In the genomic region with DNA sequence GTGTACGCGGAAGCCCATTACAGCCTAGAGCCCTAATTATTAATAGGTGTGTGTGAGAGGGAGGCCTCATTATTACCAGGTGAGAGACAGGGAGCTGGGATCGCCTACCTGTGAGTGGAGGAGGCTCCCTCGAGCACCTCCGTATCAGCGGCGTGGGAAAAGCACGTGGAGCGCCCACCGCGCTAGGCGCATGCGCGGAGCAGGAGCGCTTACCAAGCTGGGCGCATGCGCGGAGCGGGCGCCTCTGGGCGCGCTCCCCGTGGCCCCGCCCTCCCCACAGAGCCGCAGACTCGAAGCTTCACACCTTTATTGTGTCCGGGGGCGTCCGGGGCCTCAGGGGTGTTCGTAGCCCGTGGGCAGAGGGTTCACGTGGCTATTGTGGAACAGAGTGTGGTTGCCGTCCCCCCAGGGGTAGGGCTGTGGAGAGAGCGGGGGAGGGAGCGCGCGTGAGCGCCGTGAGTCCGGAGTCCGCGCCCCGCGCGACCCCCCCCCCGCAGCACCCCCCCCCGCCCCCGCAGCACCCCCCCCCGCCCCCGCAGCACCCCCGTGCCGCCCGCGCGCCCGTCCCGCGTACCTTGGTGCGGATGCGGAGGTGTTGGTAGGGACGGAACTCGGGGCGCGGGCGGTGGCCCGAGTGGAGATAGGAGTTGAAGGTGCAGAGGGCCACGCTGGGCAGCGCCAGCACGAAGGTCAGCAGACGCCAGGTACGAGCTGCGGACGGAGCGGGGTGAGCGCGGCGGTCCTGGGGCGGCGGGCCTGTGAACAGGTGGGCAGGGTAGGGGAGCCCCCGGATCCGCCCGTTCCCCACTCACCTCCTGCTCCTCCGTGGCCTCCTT, we compare ENCODE assay signal across 8 cellular contexts. TPM values are rescaled to one million over a fixed set of nuclear protein-coding genes. Genes with fewer than 3 reads are reported as not detected.
DNase-seq lines count a peak whose midpoint lies in the region.

No MANE protein-coding gene starts in this region.

- no peak overlapping the region for H3K4me3 ChIP-seq in HAP-1

- in situ Hi-C loops in HAP-1 (cut with MboI; ENCODE audit: low sequenced_read_pairs): no loop called here

- H3K4me1 ChIP-seq in HAP-1: no peaks in the 10 kb centered on the region

- DNase-seq in EL: peak; percentile 9
- peak; percentile 33 to 51 for DNase-seq in activated CD4-positive, alpha-beta T cell treated with anti-CD3 and anti-CD28 coated beads, Interleukin-2, amount 50 U/mL, for 24 hours (ENCODE audit: low read depth in 1 of 2, low spot score in 1 of 2)
- DNase-seq in dermis blood vessel endothelial cell: peak; percentile 26
- peak; percentile 55 for DNase-seq in midbrain (lab: John Stamatoyannopoulos, UW)
- peak; percentile 43 to 47 for DNase-seq in stimulated activated CD8-positive, alpha-beta memory T cell treated with anti-CD3 and anti-CD28 coated beads, Interleukin-2, amount 100 ng/mL, for 48 hours (ENCODE audit: low read depth in 2 of 2)
- DNase-seq in NCI-H524 (lab: John Stamatoyannopoulos, UW): no peak
- no peak for DNase-seq in HAP-1 (ENCODE audit: low spot score in 2 of 2)
- DNase-seq in AML-193 (lab: John Stamatoyannopoulos, UW): no peak

- H3K9me3 ChIP-seq in HAP-1: no peaks in the 10 kb centered on the region

- no peaks in the 10 kb centered on the region for H3K36me3 ChIP-seq in HAP-1 (replicated peaks)

- H3K27me3 ChIP-seq in HAP-1 (ENCODE audit: low read depth): no peaks in the 10 kb centered on the region

RNA-seq across cellular contexts. Expression of gene COX6A2, which starts 0.5 kb away (rescaled TPM):
- total RNA-seq in dermis blood vessel endothelial cell: not detected in 2 replicates

RNA-seq across cellular contexts. Expression of gene ZNF843, which starts 14.9 kb away (rescaled TPM):
- total RNA-seq in dermis blood vessel endothelial cell: 0.05 and 0.17 TPM in 2 replicates

RNA-seq across cellular contexts. Expression of gene ARMC5, which starts 31.6 kb away (rescaled TPM):
- total RNA-seq in dermis blood vessel endothelial cell: 26.4 and 29.8 TPM in 2 replicates

RNA-seq across cellular contexts. Expression of gene ITGAD, which starts 34.5 kb away (rescaled TPM):
- not detected in 2 replicates for total RNA-seq in dermis blood vessel endothelial cell

RNA-seq across cellular contexts. Expression of gene TGFB1I1, which starts 44.3 kb away (rescaled TPM):
- 37.4 and 51.2 TPM in 2 replicates for total RNA-seq in dermis blood vessel endothelial cell

Comparison
In these comparisons a context has a peak if more than half of its experiments do, and no peak if none do; other contexts are left out.
1. DNase-seq: peak in EL (single experiment), activated CD4-positive, alpha-beta T cell treated with anti-CD3 and anti-CD28 coated beads, Interleukin-2, amount 50 U/mL, for 24 hours (2 of 2), dermis blood vessel endothelial cell (single experiment), midbrain (single experiment) and stimulated activated CD8-positive, alpha-beta memory T cell treated with anti-CD3 and anti-CD28 coated beads, Interleukin-2, amount 100 ng/mL, for 48 hours (2 of 2); none in NCI-H524 (0 of 2), HAP-1 (0 of 2) and AML-193 (0 of 2).